ENCODE assay signal across 8 cellular contexts in genomic region chr5:138033275-138033808, GRCh38. TPM values are rescaled to one million over a fixed set of nuclear protein-coding genes. Genes with fewer than 3 reads are reported as not detected.
DNase-seq lines count a peak whose midpoint lies in the region; ATAC-seq and TF ChIP-seq lines count a peak whose summit lies in the region.

No MANE protein-coding gene starts in this region.

- H3K4me1 Mint-ChIP-seq in endothelial cell (ENCODE audit: unreplicated experiment), result peaks cover 17% of the 10 kb centered on the region
- peaks cover 23 to 54% (median 51%) of the 10 kb centered on the region in 4 donors for H3K4me1 Mint-ChIP-seq in naive thymus-derived CD8-positive, alpha-beta T cell

- DNase-seq in AG20443 (ENCODE audit: low spot score) (peak; percentile 11), Peyer's patch (no peak), endothelial cell (ENCODE audit: low spot score) (peak; percentile 16), CD1c-positive myeloid dendritic cell (ENCODE audit: extremely low spot score) (no peak), NCI-H187 treated with DMSO at 0.1 percent for 48 hours (lab: John Stamatoyannopoulos, UW) (no peak)
- peak in 1 of 10 donors; percentile 46 for DNase-seq in naive thymus-derived CD8-positive, alpha-beta T cell

- peaks cover 10% of the 10 kb centered on the region for H3K27me3 Mint-ChIP-seq in endothelial cell (ENCODE audit: unreplicated experiment)
- peaks cover 0 to 2% (median 0%) of the 10 kb centered on the region in 5 donors for H3K27me3 Mint-ChIP-seq in naive thymus-derived CD8-positive, alpha-beta T cell

- no peaks in the 10 kb centered on the region for H3K9me3 Mint-ChIP-seq in endothelial cell (ENCODE audit: unreplicated experiment)
- no peaks in the 10 kb centered on the region for H3K9me3 Mint-ChIP-seq in naive thymus-derived CD8-positive, alpha-beta T cell

- H3K4me3 ChIP-seq in Peyer's patch, result peak overlapping the region; percentile 91 to 100 (median 96)

- peaks cover 5% of the 10 kb centered on the region for H3K36me3 Mint-ChIP-seq in endothelial cell (ENCODE audit: low read depth, unreplicated experiment)
- H3K36me3 Mint-ChIP-seq in naive thymus-derived CD8-positive, alpha-beta T cell, result peaks cover 0 to 16% (median 0%) of the 10 kb centered on the region in 3 donors

- no peaks in the 10 kb centered on the region for H3K36me3 ChIP-seq in Peyer's patch

- ATAC-seq in GM18870 (IDR thresholded peaks at IDR 0.05; ENCODE audit: unreplicated experiment) (peak; percentile 10), HG03139 (IDR thresholded peaks at IDR 0.05; ENCODE audit: unreplicated experiment) (peak; percentile 9)
- peak; percentile 47 to 48 for ATAC-seq in naive thymus-derived CD8-positive, alpha-beta T cell

- peak overlapping the region; percentile 72 for H3K27ac Mint-ChIP-seq in endothelial cell (ENCODE audit: unreplicated experiment)
- peak overlapping the region; percentile 88 to 99 (median 98) for H3K27ac Mint-ChIP-seq in naive thymus-derived CD8-positive, alpha-beta T cell

- POLR2A ChIA-PET in naive thymus-derived CD8-positive, alpha-beta T cell (lab: Charles Lee), result interaction anchor here (1.0 to 1.3 kb wide), 2 partner anchors 40 to 280 kb away, joined by 3 to 9 read pairs; partner anchors contain the start of gene HNRNPA0

- no peaks in the 10 kb centered on the region for H3K9me3 ChIP-seq in Peyer's patch

- H3K27ac ChIP-seq in Peyer's patch, result peak overlapping the region; percentile 98 to 100 (median 100)

- H3K4me3 Mint-ChIP-seq in endothelial cell (ENCODE audit: unreplicated experiment), result peak overlapping the region; percentile 92
- peak overlapping the region; percentile 92 to 100 (median 99) for H3K4me3 Mint-ChIP-seq in naive thymus-derived CD8-positive, alpha-beta T cell

- TF ChIP-seq POLR2A in Peyer's patch (IDR thresholded peaks at IDR 0.05), result no peak

- peaks cover 0 to 28% (median 6%) of the 10 kb centered on the region in 4 donors for H3K4me1 ChIP-seq in Peyer's patch

- no peaks in the 10 kb centered on the region for H3K27me3 ChIP-seq in Peyer's patch

- TF ChIP-seq CTCF in Peyer's patch (IDR thresholded peaks at IDR 0.05) (no peak), endothelial cell (IDR thresholded peaks at IDR 0.05; ENCODE audit: unreplicated experiment) (no peak)

RNA-seq across cellular contexts. Expression of gene FAM13B, which starts 0.5 kb away (rescaled TPM):
- total RNA-seq in Peyer's patch, result 10 to 100 TPM; 21.9 to 92.4 (median 32.7) TPM
- total RNA-seq in endothelial cell (ENCODE audit: unreplicated experiment), result 31.2 TPM
- 10 to 100 TPM; 68.9 to 75.3 TPM for total RNA-seq in naive thymus-derived CD8-positive, alpha-beta T cell
- polyA plus RNA-seq in naive thymus-derived CD8-positive, alpha-beta T cell, result 10 to 100 TPM; 21.7 to 25.1 (median 22.3) TPM

RNA-seq across cellular contexts. Expression of gene WNT8A, which starts 50.5 kb away (rescaled TPM):
- not detected for total RNA-seq in Peyer's patch
- 0.69 TPM for total RNA-seq in endothelial cell (ENCODE audit: unreplicated experiment)
- total RNA-seq in naive thymus-derived CD8-positive, alpha-beta T cell, result not detected
- not detected for polyA plus RNA-seq in naive thymus-derived CD8-positive, alpha-beta T cell

Comparison
In these comparisons a context has a peak if more than half of its experiments do, and no peak if none do; other contexts are left out.
1. DNase-seq: peak in AG20443 (single experiment) and endothelial cell (single experiment); none in Peyer's patch (0 of 3), CD1c-positive myeloid dendritic cell (single experiment) and NCI-H187 treated with DMSO at 0.1 percent for 48 hours (single experiment).
2. Peak in every context shown above with its lines, with median percentiles within 50 percentile points of each other: ATAC-seq.